Comparison of ENCODE assay signal across 1 cellular context in the genomic region with DNA sequence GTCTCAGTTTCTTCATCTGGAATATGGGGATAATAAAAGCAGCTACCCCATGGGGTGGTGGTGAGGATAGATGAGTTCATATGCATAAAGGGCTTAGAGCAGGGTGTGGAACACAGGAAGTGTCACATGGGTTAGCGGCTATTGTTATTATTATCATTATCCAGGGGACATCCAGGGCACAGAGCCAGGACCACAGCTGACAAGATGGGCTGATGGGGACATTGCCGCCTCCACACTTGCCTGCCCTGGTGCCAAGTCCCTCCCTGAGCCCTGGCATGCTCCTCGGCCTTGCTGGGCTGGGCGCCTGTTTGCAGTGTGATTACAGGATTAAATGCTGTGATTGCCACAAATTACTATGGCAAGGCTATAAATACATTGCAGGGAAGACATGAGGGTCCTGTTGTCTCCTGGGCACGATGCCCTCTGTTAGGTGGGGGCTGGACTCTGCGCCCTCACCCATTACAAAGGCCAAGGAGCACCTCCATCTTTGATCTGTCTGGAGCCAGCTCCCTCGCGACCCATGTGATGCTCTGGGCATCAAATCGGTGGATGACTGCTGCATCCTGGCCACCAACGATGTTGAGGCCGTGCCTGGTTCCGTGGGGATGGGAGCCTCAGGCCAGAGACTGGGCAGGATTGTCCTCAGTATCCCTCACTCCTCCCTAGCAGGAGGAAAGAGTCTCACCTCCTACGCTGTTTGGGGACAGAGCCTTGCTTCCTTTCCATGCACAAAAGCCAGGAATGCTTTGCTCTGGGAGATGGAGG.
TF ChIP-seq lines count a peak whose summit lies in the region.

No MANE protein-coding gene starts in this region.

TF ChIP-seq in WTC11, 78 proteins besides CTCF, POLR2A, EP300 and RAD21 (continued from another document):
- TF ChIP-seq, protein P1, sequence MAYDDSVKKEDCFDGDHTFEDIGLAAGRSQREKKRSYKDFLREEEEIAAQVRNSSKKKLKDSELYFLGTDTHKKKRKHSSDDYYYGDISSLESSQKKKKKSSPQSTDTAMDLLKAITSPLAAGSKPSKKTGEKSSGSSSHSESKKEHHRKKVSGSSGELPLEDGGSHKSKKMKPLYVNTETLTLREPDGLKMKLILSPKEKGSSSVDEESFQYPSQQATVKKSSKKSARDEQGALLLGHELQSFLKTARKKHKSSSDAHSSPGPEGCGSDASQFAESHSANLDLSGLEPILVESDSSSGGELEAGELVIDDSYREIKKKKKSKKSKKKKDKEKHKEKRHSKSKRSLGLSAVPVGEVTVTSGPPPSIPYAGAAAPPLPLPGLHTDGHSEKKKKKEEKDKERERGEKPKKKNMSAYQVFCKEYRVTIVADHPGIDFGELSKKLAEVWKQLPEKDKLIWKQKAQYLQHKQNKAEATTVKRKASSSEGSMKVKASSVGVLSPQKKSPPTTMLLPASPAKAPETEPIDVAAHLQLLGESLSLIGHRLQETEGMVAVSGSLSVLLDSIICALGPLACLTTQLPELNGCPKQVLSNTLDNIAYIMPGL (CRISPR knock-in tag; IDR thresholded peaks at IDR 0.05) = no peak
- TF ChIP-seq, protein P2, sequence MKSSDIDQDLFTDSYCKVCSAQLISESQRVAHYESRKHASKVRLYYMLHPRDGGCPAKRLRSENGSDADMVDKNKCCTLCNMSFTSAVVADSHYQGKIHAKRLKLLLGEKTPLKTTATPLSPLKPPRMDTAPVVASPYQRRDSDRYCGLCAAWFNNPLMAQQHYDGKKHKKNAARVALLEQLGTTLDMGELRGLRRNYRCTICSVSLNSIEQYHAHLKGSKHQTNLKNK (CRISPR knock-in tag; IDR thresholded peaks at IDR 0.05) = no peak
- no peak for TF ChIP-seq ESRRA (CRISPR knock-in tag; IDR thresholded peaks at IDR 0.05; ENCODE audit: borderline replicate concordance)
- no peak for TF ChIP-seq NR1H2 (CRISPR knock-in tag; IDR thresholded peaks at IDR 0.05)
- TF ChIP-seq, protein P3, sequence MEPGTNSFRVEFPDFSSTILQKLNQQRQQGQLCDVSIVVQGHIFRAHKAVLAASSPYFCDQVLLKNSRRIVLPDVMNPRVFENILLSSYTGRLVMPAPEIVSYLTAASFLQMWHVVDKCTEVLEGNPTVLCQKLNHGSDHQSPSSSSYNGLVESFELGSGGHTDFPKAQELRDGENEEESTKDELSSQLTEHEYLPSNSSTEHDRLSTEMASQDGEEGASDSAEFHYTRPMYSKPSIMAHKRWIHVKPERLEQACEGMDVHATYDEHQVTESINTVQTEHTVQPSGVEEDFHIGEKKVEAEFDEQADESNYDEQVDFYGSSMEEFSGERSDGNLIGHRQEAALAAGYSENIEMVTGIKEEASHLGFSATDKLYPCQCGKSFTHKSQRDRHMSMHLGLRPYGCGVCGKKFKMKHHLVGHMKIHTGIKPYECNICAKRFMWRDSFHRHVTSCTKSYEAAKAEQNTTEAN (CRISPR knock-in tag; IDR thresholded peaks at IDR 0.05) = no peak
- TF ChIP-seq HMGA2 (CRISPR knock-in tag; IDR thresholded peaks at IDR 0.05) = no peak
- TF ChIP-seq, protein P4, sequence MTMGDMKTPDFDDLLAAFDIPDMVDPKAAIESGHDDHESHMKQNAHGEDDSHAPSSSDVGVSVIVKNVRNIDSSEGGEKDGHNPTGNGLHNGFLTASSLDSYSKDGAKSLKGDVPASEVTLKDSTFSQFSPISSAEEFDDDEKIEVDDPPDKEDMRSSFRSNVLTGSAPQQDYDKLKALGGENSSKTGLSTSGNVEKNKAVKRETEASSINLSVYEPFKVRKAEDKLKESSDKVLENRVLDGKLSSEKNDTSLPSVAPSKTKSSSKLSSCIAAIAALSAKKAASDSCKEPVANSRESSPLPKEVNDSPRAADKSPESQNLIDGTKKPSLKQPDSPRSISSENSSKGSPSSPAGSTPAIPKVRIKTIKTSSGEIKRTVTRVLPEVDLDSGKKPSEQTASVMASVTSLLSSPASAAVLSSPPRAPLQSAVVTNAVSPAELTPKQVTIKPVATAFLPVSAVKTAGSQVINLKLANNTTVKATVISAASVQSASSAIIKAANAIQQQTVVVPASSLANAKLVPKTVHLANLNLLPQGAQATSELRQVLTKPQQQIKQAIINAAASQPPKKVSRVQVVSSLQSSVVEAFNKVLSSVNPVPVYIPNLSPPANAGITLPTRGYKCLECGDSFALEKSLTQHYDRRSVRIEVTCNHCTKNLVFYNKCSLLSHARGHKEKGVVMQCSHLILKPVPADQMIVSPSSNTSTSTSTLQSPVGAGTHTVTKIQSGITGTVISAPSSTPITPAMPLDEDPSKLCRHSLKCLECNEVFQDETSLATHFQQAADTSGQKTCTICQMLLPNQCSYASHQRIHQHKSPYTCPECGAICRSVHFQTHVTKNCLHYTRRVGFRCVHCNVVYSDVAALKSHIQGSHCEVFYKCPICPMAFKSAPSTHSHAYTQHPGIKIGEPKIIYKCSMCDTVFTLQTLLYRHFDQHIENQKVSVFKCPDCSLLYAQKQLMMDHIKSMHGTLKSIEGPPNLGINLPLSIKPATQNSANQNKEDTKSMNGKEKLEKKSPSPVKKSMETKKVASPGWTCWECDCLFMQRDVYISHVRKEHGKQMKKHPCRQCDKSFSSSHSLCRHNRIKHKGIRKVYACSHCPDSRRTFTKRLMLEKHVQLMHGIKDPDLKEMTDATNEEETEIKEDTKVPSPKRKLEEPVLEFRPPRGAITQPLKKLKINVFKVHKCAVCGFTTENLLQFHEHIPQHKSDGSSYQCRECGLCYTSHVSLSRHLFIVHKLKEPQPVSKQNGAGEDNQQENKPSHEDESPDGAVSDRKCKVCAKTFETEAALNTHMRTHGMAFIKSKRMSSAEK (CRISPR knock-in tag; IDR thresholded peaks at IDR 0.05; ENCODE audit: borderline replicate concordance) = no peak
- no peak for TF ChIP-seq ZNF138 (CRISPR knock-in tag; conservative IDR thresholded peaks at IDR 0.05)
- TF ChIP-seq, protein P5, sequence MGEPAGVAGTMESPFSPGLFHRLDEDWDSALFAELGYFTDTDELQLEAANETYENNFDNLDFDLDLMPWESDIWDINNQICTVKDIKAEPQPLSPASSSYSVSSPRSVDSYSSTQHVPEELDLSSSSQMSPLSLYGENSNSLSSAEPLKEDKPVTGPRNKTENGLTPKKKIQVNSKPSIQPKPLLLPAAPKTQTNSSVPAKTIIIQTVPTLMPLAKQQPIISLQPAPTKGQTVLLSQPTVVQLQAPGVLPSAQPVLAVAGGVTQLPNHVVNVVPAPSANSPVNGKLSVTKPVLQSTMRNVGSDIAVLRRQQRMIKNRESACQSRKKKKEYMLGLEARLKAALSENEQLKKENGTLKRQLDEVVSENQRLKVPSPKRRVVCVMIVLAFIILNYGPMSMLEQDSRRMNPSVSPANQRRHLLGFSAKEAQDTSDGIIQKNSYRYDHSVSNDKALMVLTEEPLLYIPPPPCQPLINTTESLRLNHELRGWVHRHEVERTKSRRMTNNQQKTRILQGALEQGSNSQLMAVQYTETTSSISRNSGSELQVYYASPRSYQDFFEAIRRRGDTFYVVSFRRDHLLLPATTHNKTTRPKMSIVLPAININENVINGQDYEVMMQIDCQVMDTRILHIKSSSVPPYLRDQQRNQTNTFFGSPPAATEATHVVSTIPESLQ (CRISPR knock-in tag; IDR thresholded peaks at IDR 0.05) = no peak
- no peak for TF ChIP-seq ZNF671 (CRISPR knock-in tag; IDR thresholded peaks at IDR 0.05)
- TF ChIP-seq, protein P6, sequence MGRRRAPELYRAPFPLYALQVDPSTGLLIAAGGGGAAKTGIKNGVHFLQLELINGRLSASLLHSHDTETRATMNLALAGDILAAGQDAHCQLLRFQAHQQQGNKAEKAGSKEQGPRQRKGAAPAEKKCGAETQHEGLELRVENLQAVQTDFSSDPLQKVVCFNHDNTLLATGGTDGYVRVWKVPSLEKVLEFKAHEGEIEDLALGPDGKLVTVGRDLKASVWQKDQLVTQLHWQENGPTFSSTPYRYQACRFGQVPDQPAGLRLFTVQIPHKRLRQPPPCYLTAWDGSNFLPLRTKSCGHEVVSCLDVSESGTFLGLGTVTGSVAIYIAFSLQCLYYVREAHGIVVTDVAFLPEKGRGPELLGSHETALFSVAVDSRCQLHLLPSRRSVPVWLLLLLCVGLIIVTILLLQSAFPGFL (CRISPR knock-in tag; IDR thresholded peaks at IDR 0.05; ENCODE audit: borderline replicate concordance) = no peak
- TF ChIP-seq ZNF416 (CRISPR knock-in tag; IDR thresholded peaks at IDR 0.05) = no peak
- TF ChIP-seq, protein P7, sequence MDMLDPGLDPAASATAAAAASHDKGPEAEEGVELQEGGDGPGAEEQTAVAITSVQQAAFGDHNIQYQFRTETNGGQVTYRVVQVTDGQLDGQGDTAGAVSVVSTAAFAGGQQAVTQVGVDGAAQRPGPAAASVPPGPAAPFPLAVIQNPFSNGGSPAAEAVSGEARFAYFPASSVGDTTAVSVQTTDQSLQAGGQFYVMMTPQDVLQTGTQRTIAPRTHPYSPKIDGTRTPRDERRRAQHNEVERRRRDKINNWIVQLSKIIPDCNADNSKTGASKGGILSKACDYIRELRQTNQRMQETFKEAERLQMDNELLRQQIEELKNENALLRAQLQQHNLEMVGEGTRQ (CRISPR knock-in tag; IDR thresholded peaks at IDR 0.05) = no peak
- TF ChIP-seq SMAD3 (CRISPR knock-in tag; IDR thresholded peaks at IDR 0.05; ENCODE audit: borderline replicate concordance) = no peak
- TF ChIP-seq SOX15 (CRISPR knock-in tag; IDR thresholded peaks at IDR 0.05) = no peak
- no peak for TF ChIP-seq SMAD4 (CRISPR knock-in tag; IDR thresholded peaks at IDR 0.05)
- TF ChIP-seq CREB1 (CRISPR knock-in tag; IDR thresholded peaks at IDR 0.05) = no peak
